9 cellular contexts compared by ENCODE assay signal in the genomic region with DNA sequence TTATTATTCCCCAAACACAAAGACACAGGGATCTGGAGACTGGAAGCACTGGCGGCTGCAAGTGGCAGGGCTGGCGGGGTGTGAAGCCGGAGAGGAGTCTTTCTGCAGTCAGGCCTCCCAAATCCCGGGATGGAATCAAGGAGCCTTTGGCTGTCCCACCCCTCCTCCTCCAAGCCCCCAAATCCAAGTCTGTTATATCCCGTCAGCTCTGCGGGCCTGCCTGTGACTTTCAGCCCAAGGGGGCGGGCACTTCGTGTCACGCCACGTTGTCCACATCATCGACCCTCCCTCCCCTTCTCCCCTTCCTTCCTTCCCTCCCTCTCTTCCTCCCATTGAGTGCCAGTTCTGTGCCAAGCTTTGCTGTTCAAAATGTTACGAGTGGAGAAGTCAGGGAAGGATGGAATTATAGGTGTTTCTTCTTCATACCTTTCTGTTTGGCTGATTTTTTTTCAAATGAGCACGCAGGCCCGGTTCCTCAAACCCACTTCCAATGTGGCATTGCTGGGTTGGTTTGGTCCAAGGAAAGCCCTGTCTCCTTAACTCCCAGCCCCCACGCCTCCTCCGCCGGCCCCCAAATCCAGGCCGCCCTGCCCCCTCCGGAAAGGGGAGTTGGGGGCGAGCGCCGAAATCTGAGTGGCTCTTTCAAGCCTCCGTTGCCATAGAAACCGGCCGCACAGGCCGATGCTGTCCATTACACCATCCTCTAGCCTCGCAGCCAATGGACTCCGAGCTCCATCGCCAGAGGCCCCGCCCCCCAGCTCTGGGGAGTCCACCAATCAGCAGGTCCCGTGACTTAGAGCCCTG. TPM values are rescaled to one million over a fixed set of nuclear protein-coding genes. Genes with fewer than 3 reads are reported as not detected.
DNase-seq lines count a peak whose midpoint lies in the region; ATAC-seq lines count a peak whose summit lies in the region.
"Had no signal": no experiment of that assay in that cellular context is flagged by ENCODE, and none has a peak within 500 bp of the region (broad histone marks: within the 10 kb centered on the region; RNA-seq: fewer than 3 reads in every experiment).

No MANE protein-coding gene starts in this region.

- H3K27me3 ChIP-seq in CD4-positive, alpha-beta memory T cell (ENCODE audit: insufficient read depth, low read length): no peaks in the 10 kb centered on the region

- H3K4me1 ChIP-seq in CD4-positive, alpha-beta memory T cell (ENCODE audit: insufficient read depth, low read length): peaks cover 12% of the 10 kb centered on the region

- no peaks in the 10 kb centered on the region for H3K36me3 ChIP-seq in CD4-positive, alpha-beta memory T cell (ENCODE audit: insufficient read depth, low read length)

- H3K27me3 Mint-ChIP-seq in CD4-positive, alpha-beta memory T cell: peaks cover 0 to 1% of the 10 kb centered on the region in 2 donors
- peaks cover 0 to 3% of the 10 kb centered on the region in 2 donors for H3K27me3 Mint-ChIP-seq in natural killer cell treated with Interleukin-12 subunit alpha and Interleukin-12 subunit beta and Interleukin-15 and Interleukin-18, amount 100 ng/mL, for 72 hours

- peak overlapping the region; percentile 49 to 78 (median 68) for H3K4me3 Mint-ChIP-seq in CD4-positive, alpha-beta memory T cell
- peak overlapping the region; percentile 77 for H3K4me3 Mint-ChIP-seq in natural killer cell treated with Interleukin-12 subunit alpha and Interleukin-12 subunit beta and Interleukin-15 and Interleukin-18, amount 100 ng/mL, for 72 hours

- peak overlapping the region in 5 of 7 donors; percentile 36 to 80 (median 49) for H3K27ac Mint-ChIP-seq in CD4-positive, alpha-beta memory T cell
- peak overlapping the region; percentile 50 to 82 for H3K27ac Mint-ChIP-seq in natural killer cell treated with Interleukin-12 subunit alpha and Interleukin-12 subunit beta and Interleukin-15 and Interleukin-18, amount 100 ng/mL, for 72 hours

- H3K4me1 Mint-ChIP-seq in CD4-positive, alpha-beta memory T cell: peaks cover 10 to 12% (median 10%) of the 10 kb centered on the region in 4 donors
- H3K4me1 Mint-ChIP-seq in natural killer cell treated with Interleukin-12 subunit alpha and Interleukin-12 subunit beta and Interleukin-15 and Interleukin-18, amount 100 ng/mL, for 72 hours (ENCODE audit: low read depth in 2 of 2): peaks cover 12 to 15% of the 10 kb centered on the region in 2 donors

- H3K27ac ChIP-seq in CD4-positive, alpha-beta memory T cell (ENCODE audit: low read depth, low read length): no peak overlapping the region
- H3K27ac ChIP-seq: VCaP had no signal

- no peaks in the 10 kb centered on the region for H3K9me3 ChIP-seq in CD4-positive, alpha-beta memory T cell (ENCODE audit: control insufficient read depth in 1 of 2, low read length in 2 of 2)

- intact Hi-C loops in CD4-positive, alpha-beta memory T cell (cut with micrococcal nuclease): no loop called here

- peak; percentile 56 to 74 (median 59) for DNase-seq in CD4-positive, alpha-beta memory T cell
- peak; percentile 100 for DNase-seq in OCI-M1 (lab: John Stamatoyannopoulos, UW)
- DNase-seq in activated effector memory CD4-positive, alpha-beta T cell treated with anti-CD3 and anti-CD28 coated beads, Interleukin-2, amount 50 U/mL, for 16 hours: peak; percentile 90
- peak; percentile 100 for DNase-seq in fibroblast of the conjunctiva (ENCODE audit: low read depth)
- DNase-seq in natural killer cell treated with Interleukin-12 subunit alpha and Interleukin-12 subunit beta and Interleukin-15 and Interleukin-18, amount 100 ng/mL, for 72 hours (ENCODE audit: low spot score): peak; percentile 95
- DNase-seq in stimulated activated naive CD8-positive, alpha-beta T cell treated with anti-CD3 and anti-CD28 coated beads, Interleukin-15, Interleukin-2, amounts not matched to agents 100 U/mL and 50 U/mL, for 24 hours: peak; percentile 91

- peaks cover 0 to 3% (median 0%) of the 10 kb centered on the region in 8 donors for H3K9me3 Mint-ChIP-seq in CD4-positive, alpha-beta memory T cell
- no peaks in the 10 kb centered on the region for H3K9me3 Mint-ChIP-seq in natural killer cell treated with Interleukin-12 subunit alpha and Interleukin-12 subunit beta and Interleukin-15 and Interleukin-18, amount 100 ng/mL, for 72 hours

- CTCF ChIA-PET in CD4-positive, alpha-beta memory T cell (lab: Charles Lee; ENCODE audit: partially characterized antibody): interaction anchor here (3.9 kb wide), 1 partner anchor 21 kb away, joined by 12 read pairs; no protein-coding TSS in a partner anchor

- POLR2A ChIA-PET in CD4-positive, alpha-beta memory T cell (lab: Charles Lee; ENCODE audit: partially characterized antibody): interaction anchor here (1.4 to 2.6 kb wide), 2 partner anchors 12 to 14 kb away, joined by 8 to 11 read pairs; partner anchors contain the start of genes SOX12 and ZCCHC3

- ATAC-seq in GM19467 (IDR thresholded peaks at IDR 0.05; ENCODE audit: unreplicated experiment) (peak; percentile 97), HG03575 (IDR thresholded peaks at IDR 0.05; ENCODE audit: extremely low read depth, insufficient number of reproducible peaks, low FRiP score, unreplicated experiment) (peak; percentile 84)
- ATAC-seq in natural killer cell treated with Interleukin-12 subunit alpha and Interleukin-12 subunit beta and Interleukin-15 and Interleukin-18, amount 100 ng/mL, for 72 hours: peak; percentile 99 to 100
- peak; percentile 100 for ATAC-seq in stimulated activated naive CD8-positive, alpha-beta T cell treated with anti-CD3 and anti-CD28 coated beads, Interleukin-15, Interleukin-2, amounts not matched to agents 100 U/mL and 50 U/mL, for 24 hours

- no peaks in the 10 kb centered on the region for H3K36me3 Mint-ChIP-seq in CD4-positive, alpha-beta memory T cell
- no peaks in the 10 kb centered on the region for H3K36me3 Mint-ChIP-seq in natural killer cell treated with Interleukin-12 subunit alpha and Interleukin-12 subunit beta and Interleukin-15 and Interleukin-18, amount 100 ng/mL, for 72 hours

- H3K4me3 ChIP-seq in CD4-positive, alpha-beta memory T cell (ENCODE audit: low read length in 2 of 2): no peak overlapping the region

RNA-seq across cellular contexts. Expression of gene ZCCHC3, which starts 12.7 kb away (rescaled TPM):
- 10 to 100 TPM; 27.9 to 29.8 TPM for total RNA-seq in CD4-positive, alpha-beta memory T cell
- 10 to 100 TPM in 1 of 2 donors, 1 to 10 TPM in 1; 5.8 to 12.2 TPM for polyA plus RNA-seq in CD4-positive, alpha-beta memory T cell
- total RNA-seq in natural killer cell treated with Interleukin-12 subunit alpha and Interleukin-12 subunit beta and Interleukin-15 and Interleukin-18, amount 100 ng/mL, for 72 hours: 10 to 100 TPM; 18.7 to 20.6 TPM

RNA-seq across cellular contexts. Expression of gene SOX12, which starts 15.3 kb away (rescaled TPM):
- total RNA-seq in CD4-positive, alpha-beta memory T cell: 1 to 10 TPM; 4.7 to 5.0 TPM
- polyA plus RNA-seq in CD4-positive, alpha-beta memory T cell: under 1 TPM; 0.08 to 0.69 TPM
- 1 to 10 TPM in 1 of 2 donors, under 1 TPM in 1; 0.36 to 1.5 TPM for total RNA-seq in natural killer cell treated with Interleukin-12 subunit alpha and Interleukin-12 subunit beta and Interleukin-15 and Interleukin-18, amount 100 ng/mL, for 72 hours

RNA-seq across cellular contexts. Expression of gene C20orf96, which starts 19.5 kb away (rescaled TPM):
- 1 to 10 TPM; 1.8 to 2.5 TPM for total RNA-seq in CD4-positive, alpha-beta memory T cell
- under 1 TPM; 0.25 to 0.39 TPM for polyA plus RNA-seq in CD4-positive, alpha-beta memory T cell
- total RNA-seq in natural killer cell treated with Interleukin-12 subunit alpha and Interleukin-12 subunit beta and Interleukin-15 and Interleukin-18, amount 100 ng/mL, for 72 hours: 1 to 10 TPM; 2.0 to 6.2 TPM

RNA-seq across cellular contexts. Expression of gene NRSN2, which starts 36.9 kb away (rescaled TPM):
- total RNA-seq in CD4-positive, alpha-beta memory T cell: 1 to 10 TPM in 1 of 2 experiments, under 1 TPM in 1; 0.52 to 1.1 TPM
- polyA plus RNA-seq in CD4-positive, alpha-beta memory T cell: 1 to 10 TPM in 1 of 2 donors, not detected in 1; 1.3 TPM
- total RNA-seq in natural killer cell treated with Interleukin-12 subunit alpha and Interleukin-12 subunit beta and Interleukin-15 and Interleukin-18, amount 100 ng/mL, for 72 hours: 1 to 10 TPM; 3.6 to 5.5 TPM

RNA-seq across cellular contexts. Expression of gene DEFB132, which starts 52.5 kb away (rescaled TPM):
- not detected for total RNA-seq in CD4-positive, alpha-beta memory T cell
- not detected for polyA plus RNA-seq in CD4-positive, alpha-beta memory T cell
- not detected for total RNA-seq in natural killer cell treated with Interleukin-12 subunit alpha and Interleukin-12 subunit beta and Interleukin-15 and Interleukin-18, amount 100 ng/mL, for 72 hours
